11 cellular contexts compared by ENCODE assay signal in genomic region chr4:1050486-1051213, GRCh38. TPM values are rescaled to one million over a fixed set of nuclear protein-coding genes. Genes with fewer than 3 reads are reported as not detected.
DNase-seq lines count a peak whose midpoint lies in the region; ATAC-seq and TF ChIP-seq lines count a peak whose summit lies in the region.
"Had no signal": no experiment of that assay in that cellular context is flagged by ENCODE, and none has a peak within 500 bp of the region (broad histone marks: within the 10 kb centered on the region; RNA-seq: fewer than 3 reads in every experiment).

No MANE protein-coding gene starts in this region.

- TF ChIP-seq CTCF in Peyer's patch (IDR thresholded peaks at IDR 0.05) (peak in 2 of 6 experiments; percentile 34 to 46), osteoblast (IDR thresholded peaks at IDR 0.05; ENCODE audit: extremely low read depth, low read depth, low read length) (peak; percentile 21)

- H3K4me2 ChIP-seq in osteoblast (ENCODE audit: insufficient read depth, low read length): no peak overlapping the region

- H3K4me3 ChIP-seq in Peyer's patch (no peak overlapping the region), osteoblast (ENCODE audit: insufficient read depth, low read length) (no peak overlapping the region)

- no peak for TF ChIP-seq POLR2A in Peyer's patch (IDR thresholded peaks at IDR 0.05)

- no peaks in the 10 kb centered on the region for H3K27me3 ChIP-seq in Peyer's patch
- H3K27me3 ChIP-seq in osteoblast (ENCODE audit: insufficient read depth, low read length): peaks cover 22% of the 10 kb centered on the region

- DNase-seq in D341Med (ENCODE audit: low spot score) (peak; percentile 35), Peyer's patch (peak in 2 of 3 donors; percentile 49 to 54), head of caudate nucleus (peak in 30 of 42 donors; percentile 1 to 86 (median 66)), osteoblast (ENCODE audit: insufficient read length, low spot score, missing footprints) (no peak), SIG-M5 (lab: John Stamatoyannopoulos, UW) (no peak), epidermal melanocyte (ENCODE audit: insufficient read length, low spot score) (no peak)
- DNase-seq in stimulated activated CD8-positive, alpha-beta memory T cell treated with anti-CD3 and anti-CD28 coated beads, Interleukin-4, amount 100 ng/mL, for 48 hours: no peak
- DNase-seq: activated naive CD8-positive, alpha-beta T cell treated with anti-CD3 and anti-CD28 coated beads, Interleukin-2, amount 10 ng/mL, durations not matched to agents 7 days and 5 days; Calu3; NCI-H1930 had no signal

- H3K4me1 ChIP-seq in Peyer's patch (peaks cover 0 to 18% (median 0%) of the 10 kb centered on the region in 4 donors), osteoblast (ENCODE audit: insufficient read depth, low read length) (peaks cover 31% of the 10 kb centered on the region)

- H3K9me3 ChIP-seq in Peyer's patch (no peaks in the 10 kb centered on the region), osteoblast (ENCODE audit: low read depth, low read length) (no peaks in the 10 kb centered on the region)

- no peak overlapping the region for H2AFZ ChIP-seq in osteoblast (ENCODE audit: low read length)

- no peaks in the 10 kb centered on the region for H4K20me1 ChIP-seq in osteoblast (ENCODE audit: insufficient read depth, low read length)

- intact Hi-C loops in head of caudate nucleus (cut with DNase I): no loop called here

- H3K27ac ChIP-seq in Peyer's patch (no peak overlapping the region), osteoblast (ENCODE audit: low read depth, low read length) (no peak overlapping the region)

- ATAC-seq in HG03565 (IDR thresholded peaks at IDR 0.05; ENCODE audit: unreplicated experiment): no peak

- H3K36me3 ChIP-seq in Peyer's patch: no peaks in the 10 kb centered on the region
- H3K36me3 ChIP-seq in osteoblast (ENCODE audit: insufficient read depth, low read length): no peaks in the 10 kb centered on the region

- no peaks in the 10 kb centered on the region for H3K79me2 ChIP-seq in osteoblast (ENCODE audit: insufficient read depth, low read length)

RNA-seq across cellular contexts. Expression of gene FGFRL1, which starts 39.2 kb away (rescaled TPM):
- total RNA-seq in Peyer's patch (10 to 100 TPM; 10.3 to 29.7 (median 26.8) TPM), osteoblast (29.2 and 30.8 TPM in 2 replicates)

RNA-seq across cellular contexts. Expression of gene SLC26A1, which starts 57.4 kb away (rescaled TPM):
- total RNA-seq in Peyer's patch (10 to 100 TPM in 3 of 4 donors, under 1 TPM in 1; 0.83 to 35.7 (median 24.3) TPM), osteoblast (0.36 and 0.59 TPM in 2 replicates)

Comparison
In these comparisons a context has a peak if more than half of its experiments do, and no peak if none do; other contexts are left out.
1. DNase-seq: peak in D341Med (single experiment), Peyer's patch (2 of 3) and head of caudate nucleus (30 of 42); none in osteoblast (single experiment), SIG-M5 (single experiment), epidermal melanocyte (single experiment) and stimulated activated CD8-positive, alpha-beta memory T cell treated with anti-CD3 and anti-CD28 coated beads, Interleukin-4, amount 100 ng/mL, for 48 hours (single experiment).